ENCODE assay signal across 1 cellular context in the genomic region with DNA sequence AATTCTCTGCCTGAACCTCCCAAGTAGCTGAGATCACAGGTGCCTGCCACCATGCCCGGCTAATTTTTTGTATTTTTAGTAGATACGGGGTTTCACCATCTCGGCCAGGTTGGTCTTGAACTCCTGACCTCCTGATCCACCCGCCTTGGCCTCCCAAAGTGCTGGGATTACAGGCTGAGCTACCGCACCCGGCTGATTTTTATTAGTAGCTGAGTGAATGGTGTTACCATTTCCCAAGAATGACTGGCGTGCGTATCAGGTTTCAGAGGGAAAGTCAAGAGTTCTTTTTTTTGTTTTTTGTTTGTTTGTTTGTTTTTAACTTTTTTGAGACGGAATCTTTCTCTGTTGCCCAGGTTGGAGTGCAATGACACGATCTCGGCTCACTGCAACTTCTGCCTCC.
TF ChIP-seq lines count a peak whose summit lies in the region.

No MANE protein-coding gene starts in this region.

TF ChIP-seq in HEK293, 187 proteins besides CTCF, POLR2A, EP300 and RAD21:
- TF ChIP-seq PRDM1 (tag by site-specific recombination; IDR thresholded peaks at IDR 0.05) (peak; percentile 31; the same call in 1 of the 2 replicates), GLIS1 (tag by site-specific recombination; IDR thresholded peaks at IDR 0.05) (peak; percentile 34), OSR2 (tag by site-specific recombination; IDR thresholded peaks at IDR 0.05) (peak; percentile 61; the same call in 1 of the 2 replicates), ZNF335 (tag by site-specific recombination; conservative IDR thresholded peaks at IDR 0.05) (0 out of 2 replicates have a peak, but pooled peaks have one; percentile 7)
- TF ChIP-seq, protein P1, sequence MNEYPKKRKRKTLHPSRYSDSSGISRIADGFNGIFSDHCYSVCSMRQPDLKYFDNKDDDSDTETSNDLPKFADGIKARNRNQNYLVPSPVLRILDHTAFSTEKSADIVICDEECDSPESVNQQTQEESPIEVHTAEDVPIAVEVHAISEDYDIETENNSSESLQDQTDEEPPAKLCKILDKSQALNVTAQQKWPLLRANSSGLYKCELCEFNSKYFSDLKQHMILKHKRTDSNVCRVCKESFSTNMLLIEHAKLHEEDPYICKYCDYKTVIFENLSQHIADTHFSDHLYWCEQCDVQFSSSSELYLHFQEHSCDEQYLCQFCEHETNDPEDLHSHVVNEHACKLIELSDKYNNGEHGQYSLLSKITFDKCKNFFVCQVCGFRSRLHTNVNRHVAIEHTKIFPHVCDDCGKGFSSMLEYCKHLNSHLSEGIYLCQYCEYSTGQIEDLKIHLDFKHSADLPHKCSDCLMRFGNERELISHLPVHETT (tag by site-specific recombination; IDR thresholded peaks at IDR 0.05) = 0 out of 2 replicates have a peak, but pooled peaks have one; percentile 28
